ENCODE assay signal across 8 cellular contexts in genomic region chr7:92836489-92837213, GRCh38. TPM values are rescaled to one million over a fixed set of nuclear protein-coding genes. Genes with fewer than 3 reads are reported as not detected.
DNase-seq lines count a peak whose midpoint lies in the region; ATAC-seq and TF ChIP-seq lines count a peak whose summit lies in the region.

Gene CDK6, minus strand, starts transcription at chr7:92836573. Its CDS starts 3,250 bp downstream, at chr7:92833323.

- H3K36me3 ChIP-seq in SK-N-SH (replicated peaks in 1 of 2; ENCODE audit: control insufficient read depth in 1 of 2, insufficient read depth in 2 of 2, low read length in 1 of 2): peaks cover 6 to 11% of the 10 kb centered on the region in 2 experiments
- H3K36me3 ChIP-seq in heart right ventricle: no peaks in the 10 kb centered on the region

- 1% methylated on average over 31 of the region's 66 CpGs for WGBS in SK-N-SH (ENCODE audit: low lambda C conversion rate)
- 0 to 1% methylated on average over 52 to 66 of the region's 66 CpGs for WGBS in heart right ventricle, 2 donors

- H3K79me2 ChIP-seq in SK-N-SH (ENCODE audit: insufficient read depth): peaks cover 45% of the 10 kb centered on the region

- POLR2A ChIA-PET in SK-N-SH (lab: Yijun Ruan, JAX): no interaction called here

- H3K27me3 ChIP-seq in SK-N-SH (ENCODE audit: insufficient read depth): no peaks in the 10 kb centered on the region
- H3K27me3 ChIP-seq in heart right ventricle: no peaks in the 10 kb centered on the region

- peak within 1 kb of the TSS; percentile 77 for H2AFZ ChIP-seq in SK-N-SH (ENCODE audit: low read depth)

- H3K27ac Mint-ChIP-seq in activated naive CD4-positive, alpha-beta T cell treated with anti-CD3 and anti-CD28 coated beads, Interleukin-2, amount 50 U/mL, for 24 hours: peak within 1 kb of the TSS; percentile 98

- H3K4me1 Mint-ChIP-seq in activated naive CD4-positive, alpha-beta T cell treated with anti-CD3 and anti-CD28 coated beads, Interleukin-2, amount 50 U/mL, for 24 hours: peaks cover 28% of the 10 kb centered on the region

- no peaks in the 10 kb centered on the region for H3K9me2 ChIP-seq in SK-N-SH

- peaks cover 26% of the 10 kb centered on the region for H3F3A ChIP-seq in SK-N-SH (replicated peaks; ENCODE audit: insufficient read depth)

- peak within 1 kb of the TSS; percentile 98 for H3K4me3 Mint-ChIP-seq in activated naive CD4-positive, alpha-beta T cell treated with anti-CD3 and anti-CD28 coated beads, Interleukin-2, amount 50 U/mL, for 24 hours

- H3K9me3 ChIP-seq in SK-N-SH (no peaks in the 10 kb centered on the region), heart right ventricle (no peaks in the 10 kb centered on the region)

- CTCF ChIA-PET in SK-N-SH (lab: Yijun Ruan, JAX): interaction anchor here (1.0 to 3.3 kb wide), 6 partner anchors 38 to 389 kb away, joined by 3 to 28 read pairs (median 4); partner anchors contain the start of genes PEX1 and RBM48

- H3K9ac ChIP-seq in SK-N-SH: peak within 1 kb of the TSS; percentile 95

- H3K4me3 ChIP-seq in SK-N-SH (ENCODE audit: low read depth in 2 of 2, low read length in 1 of 2) (peak within 1 kb of the TSS; percentile 80 to 88), heart right ventricle (peak within 1 kb of the TSS; percentile 71 to 95 (median 88))

- TF ChIP-seq CTCF in SK-N-SH (IDR thresholded peaks at IDR 0.05): no peak
- TF ChIP-seq CTCF in heart right ventricle (IDR thresholded peaks at IDR 0.05): no peak

- peak; percentile 36 for ATAC-seq in GM19035 (IDR thresholded peaks at IDR 0.05; ENCODE audit: unreplicated experiment)
- peak; percentile 30 for ATAC-seq in HG03460 (IDR thresholded peaks at IDR 0.05; ENCODE audit: unreplicated experiment)
- peak; percentile 25 to 61 (median 48) for ATAC-seq in heart right ventricle

- H3K27ac ChIP-seq in SK-N-SH (ENCODE audit: low read depth in 2 of 2, low read length in 1 of 2) (peak within 1 kb of the TSS; percentile 95 to 96), heart right ventricle (peak within 1 kb of the TSS; percentile 36 to 98 (median 92))

- intact Hi-C loops in heart right ventricle (cut with DNase I): loop anchor here in 3 of 10 donors (2.0 to 10.0 kb wide), 5 partner anchors 52 to 216 kb away; no protein-coding TSS in a partner anchor

- no peak for TF ChIP-seq EP300 in SK-N-SH (IDR thresholded peaks at IDR 0.05; ENCODE audit: borderline replicate concordance in 1 of 2, low read depth in 1 of 2, low read length in 1 of 2)

- TF ChIP-seq RAD21 in SK-N-SH (IDR thresholded peaks at IDR 0.05; ENCODE audit: low read length): no peak

- no peaks in the 10 kb centered on the region for H3K9me3 Mint-ChIP-seq in activated naive CD4-positive, alpha-beta T cell treated with anti-CD3 and anti-CD28 coated beads, Interleukin-2, amount 50 U/mL, for 24 hours

- peaks cover 22% of the 10 kb centered on the region for H3K36me3 Mint-ChIP-seq in activated naive CD4-positive, alpha-beta T cell treated with anti-CD3 and anti-CD28 coated beads, Interleukin-2, amount 50 U/mL, for 24 hours

- no peaks in the 10 kb centered on the region for H3K27me3 Mint-ChIP-seq in activated naive CD4-positive, alpha-beta T cell treated with anti-CD3 and anti-CD28 coated beads, Interleukin-2, amount 50 U/mL, for 24 hours

- peak within 1 kb of the TSS; percentile 91 for H3K4me2 ChIP-seq in SK-N-SH

- H3K4me1 ChIP-seq in SK-N-SH (ENCODE audit: control insufficient read depth in 1 of 2, insufficient read depth in 2 of 2, low read depth in 1 of 2, low read length in 1 of 2): peaks cover 3 to 19% of the 10 kb centered on the region in 2 experiments; a peak in 2 of 4 replicates
- H3K4me1 ChIP-seq in heart right ventricle: peaks cover 0 to 19% (median 15%) of the 10 kb centered on the region in 9 donors

- DNase-seq in AG08395 (ENCODE audit: low spot score) (peak; percentile 72), SK-N-SH (peak; percentile 79), heart right ventricle (peak; percentile 60 to 71), pulmonary artery endothelial cell (ENCODE audit: low read depth, low spot score) (no peak), NCI-H1092 treated with DMSO at 0.1 percent for 48 hours (lab: John Stamatoyannopoulos, UW) (no peak)

- no peaks in the 10 kb centered on the region for H4K20me1 ChIP-seq in SK-N-SH (ENCODE audit: insufficient read depth)

TF ChIP-seq in SK-N-SH, 30 proteins besides CTCF, POLR2A, EP300 and RAD21 (continues in another document):
- TF ChIP-seq FOXM1 (IDR thresholded peaks at IDR 0.05; ENCODE audit: low read depth) (no peak), SMC3 (IDR thresholded peaks at IDR 0.05; ENCODE audit: low read depth, low read length) (peak; percentile 7; the same call in 1 of the 2 replicates), PBX3 (IDR thresholded peaks at IDR 0.05) (no peak), TAF1 (IDR thresholded peaks at IDR 0.05; ENCODE audit: borderline replicate concordance, low read depth, low read length) (peak; percentile 57), YY1 (IDR thresholded peaks at IDR 0.05; ENCODE audit: low read depth) (no peak), EZH2phosphoT487 (IDR thresholded peaks at IDR 0.05; ENCODE audit: borderline replicate concordance, low read depth) (no peak), RFX5 (IDR thresholded peaks at IDR 0.05; ENCODE audit: low read length) (no peak), FOSL2 (IDR thresholded peaks at IDR 0.05; ENCODE audit: borderline replicate concordance, low read depth) (no peak), GATA2 (CRISPR knock-in tag; IDR thresholded peaks at IDR 0.05) (no peak), SIN3A (IDR thresholded peaks at IDR 0.05; ENCODE audit: borderline replicate concordance, low read depth, low read length) (peak; percentile 70; the same call in 1 of the 2 replicates), NRF1 (IDR thresholded peaks at IDR 0.05; ENCODE audit: low read depth, low read length) (no peak), POLR2AphosphoS5 (IDR thresholded peaks at IDR 0.05; ENCODE audit: low read depth, low read length) (peak; percentile 76), RXRA (IDR thresholded peaks at IDR 0.05; ENCODE audit: borderline replicate concordance, low read depth) (no peak), ELF1 (IDR thresholded peaks at IDR 0.05) (no peak), MEF2A (IDR thresholded peaks at IDR 0.05; ENCODE audit: borderline replicate concordance, low read depth) (no peak), TCF12 (IDR thresholded peaks at IDR 0.05) (no peak; the same call in 1 of the 2 replicates), MXI1 (IDR thresholded peaks at IDR 0.05; ENCODE audit: low read depth, low read length) (0 out of 2 replicates have a peak, but pooled peaks have one; percentile 30), GABPA (IDR thresholded peaks at IDR 0.05; ENCODE audit: low read depth) (0 out of 2 replicates have a peak, but pooled peaks have one; percentile 18), MAX (IDR thresholded peaks at IDR 0.05; ENCODE audit: low read depth) (peak; percentile 96)
- TF ChIP-seq, protein P1, sequence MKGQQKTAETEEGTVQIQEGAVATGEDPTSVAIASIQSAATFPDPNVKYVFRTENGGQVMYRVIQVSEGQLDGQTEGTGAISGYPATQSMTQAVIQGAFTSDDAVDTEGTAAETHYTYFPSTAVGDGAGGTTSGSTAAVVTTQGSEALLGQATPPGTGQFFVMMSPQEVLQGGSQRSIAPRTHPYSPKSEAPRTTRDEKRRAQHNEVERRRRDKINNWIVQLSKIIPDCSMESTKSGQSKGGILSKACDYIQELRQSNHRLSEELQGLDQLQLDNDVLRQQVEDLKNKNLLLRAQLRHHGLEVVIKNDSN (IDR thresholded peaks at IDR 0.05; ENCODE audit: borderline replicate concordance, low read depth): no peak
- TF ChIP-seq, protein P2, sequence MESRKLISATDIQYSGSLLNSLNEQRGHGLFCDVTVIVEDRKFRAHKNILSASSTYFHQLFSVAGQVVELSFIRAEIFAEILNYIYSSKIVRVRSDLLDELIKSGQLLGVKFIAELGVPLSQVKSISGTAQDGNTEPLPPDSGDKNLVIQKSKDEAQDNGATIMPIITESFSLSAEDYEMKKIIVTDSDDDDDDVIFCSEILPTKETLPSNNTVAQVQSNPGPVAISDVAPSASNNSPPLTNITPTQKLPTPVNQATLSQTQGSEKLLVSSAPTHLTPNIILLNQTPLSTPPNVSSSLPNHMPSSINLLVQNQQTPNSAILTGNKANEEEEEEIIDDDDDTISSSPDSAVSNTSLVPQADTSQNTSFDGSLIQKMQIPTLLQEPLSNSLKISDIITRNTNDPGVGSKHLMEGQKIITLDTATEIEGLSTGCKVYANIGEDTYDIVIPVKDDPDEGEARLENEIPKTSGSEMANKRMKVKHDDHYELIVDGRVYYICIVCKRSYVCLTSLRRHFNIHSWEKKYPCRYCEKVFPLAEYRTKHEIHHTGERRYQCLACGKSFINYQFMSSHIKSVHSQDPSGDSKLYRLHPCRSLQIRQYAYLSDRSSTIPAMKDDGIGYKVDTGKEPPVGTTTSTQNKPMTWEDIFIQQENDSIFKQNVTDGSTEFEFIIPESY (IDR thresholded peaks at IDR 0.05; ENCODE audit: borderline replicate concordance, low read depth): no peak
- TF ChIP-seq, protein P3, sequence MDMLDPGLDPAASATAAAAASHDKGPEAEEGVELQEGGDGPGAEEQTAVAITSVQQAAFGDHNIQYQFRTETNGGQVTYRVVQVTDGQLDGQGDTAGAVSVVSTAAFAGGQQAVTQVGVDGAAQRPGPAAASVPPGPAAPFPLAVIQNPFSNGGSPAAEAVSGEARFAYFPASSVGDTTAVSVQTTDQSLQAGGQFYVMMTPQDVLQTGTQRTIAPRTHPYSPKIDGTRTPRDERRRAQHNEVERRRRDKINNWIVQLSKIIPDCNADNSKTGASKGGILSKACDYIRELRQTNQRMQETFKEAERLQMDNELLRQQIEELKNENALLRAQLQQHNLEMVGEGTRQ (IDR thresholded peaks at IDR 0.05; ENCODE audit: borderline replicate concordance, low read depth, low read length): no peak

RNA-seq across cellular contexts. Expression of gene CDK6, which starts in this region (rescaled TPM):
- polyA plus RNA-seq in SK-N-SH (2012; rRNA removed) (30.3 and 33.2 TPM in 2 replicates), heart right ventricle (1 to 10 TPM; 2.6 to 3.0 TPM)
- 29.6 and 31.5 TPM in 2 replicates for polyA plus RNA-seq in SK-N-SH (2012; cell fraction: cytosol; rRNA removed)
- polyA plus RNA-seq in SK-N-SH (2012; cell fraction: nucleus; rRNA removed): 53.3 and 69.9 TPM in 2 replicates
- total RNA-seq in heart right ventricle (10 to 100 TPM; 12.9 to 31.5 (median 16.8) TPM), pulmonary artery endothelial cell (22.0 and 33.7 TPM in 2 replicates)

Comparison
In these comparisons a context has a peak if more than half of its experiments do, and no peak if none do; other contexts are left out.
1. DNase-seq: peak in AG08395 (single experiment), SK-N-SH (single experiment) and heart right ventricle (2 of 2); none in pulmonary artery endothelial cell (single experiment) and NCI-H1092 treated with DMSO at 0.1 percent for 48 hours (single experiment).
2. Peak in every context shown above with its lines, with median percentiles within 50 percentile points of each other: ATAC-seq.